Comparison of ENCODE assay signal across 24 cellular contexts in the genomic region with DNA sequence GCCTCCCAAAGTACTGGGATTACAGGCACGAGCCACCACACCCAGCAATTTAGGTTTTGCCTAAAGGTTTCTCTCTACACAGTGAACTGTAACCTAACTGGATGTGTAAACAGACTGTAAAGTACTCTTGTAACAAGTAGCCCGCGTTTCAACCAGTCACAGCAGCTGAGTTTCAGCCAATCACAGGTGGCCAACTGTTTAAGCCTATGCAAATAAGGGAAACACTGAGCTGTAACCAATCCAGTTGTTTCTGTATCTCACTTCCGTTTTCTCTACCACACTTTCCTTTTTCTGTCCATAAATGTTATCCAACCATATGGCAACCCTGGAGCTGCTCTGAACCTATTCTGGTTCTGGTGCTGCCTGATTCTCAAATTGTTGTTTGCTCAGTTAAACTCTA. TPM values are rescaled to one million over a fixed set of nuclear protein-coding genes. Genes with fewer than 3 reads are reported as not detected.
"Had no signal": no experiment of that assay in that cellular context is flagged by ENCODE, and none has a peak within 500 bp of the region (broad histone marks: within the 10 kb centered on the region; RNA-seq: fewer than 3 reads in every experiment).

No MANE protein-coding gene starts in this region.

- H2AFZ ChIP-seq: PC-9 had no signal

- H3K27ac ChIP-seq: PC-9 had no signal

- H3K4me2 ChIP-seq: PC-9 had no signal

- H3K4me3 ChIP-seq: PC-9 had no signal

- ATAC-seq: activated T-cell treated with anti-CD3 and anti-CD28 coated beads, Interleukin-2, amount 50 U/mL, for 4 hours had no signal

- DNase-seq: activated B cell treated with CpG ODN at 0.5 μM for 24 hours; activated CD4-positive, alpha-beta T cell treated with anti-CD3 and anti-CD28 coated beads for 1 hour; activated CD4-positive, alpha-beta T cell treated with anti-CD3 and anti-CD28 coated beads, Interleukin-2, amount 10 ng/mL, durations not matched to agents 24 days and 14 days; activated CD4-positive, alpha-beta T cell treated with anti-CD3 and anti-CD28 coated beads, Interleukin-2, amount 50 U/mL, for 48 hours; activated CD8-positive, alpha-beta memory T cell treated with anti-CD3 and anti-CD28 coated beads for 24 hours; activated gamma-delta T cell; activated naive CD4-positive, alpha-beta T cell treated with anti-CD3 and anti-CD28 coated beads, Interleukin-2, amount 10 ng/mL, durations not matched to agents 7 days and 5 days; activated naive CD8-positive, alpha-beta T cell treated with anti-CD3 and anti-CD28 coated beads for 36 hours; activated T-cell treated with anti-CD3 and anti-CD28 coated beads, Interleukin-2, amount 50 U/mL, for 4 hours; anterior cingulate cortex; Kasumi-1; NCI-H1105 treated with DMSO at 0.1 percent for 48 hours; NCI-H1436 treated with DMSO at 0.1 percent for 48 hours; NCI-H187; NCI-H2081; NCI-H2227 treated with DMSO at 0.1 percent for 48 hours; NCI-H446 treated with DMSO at 0.1 percent for 48 hours; NCI-H526 treated with DMSO at 0.1 percent for 48 hours; NCI-H82; PC-9; SHP77 treated with DMSO at 0.1 percent for 48 hours had no signal

- FAIRE-seq: TTC549 had no signal

RNA-seq across cellular contexts. Expression of a gene that starts 59.9 kb away (rescaled TPM):
- total RNA-seq: activated B cell treated with CpG ODN at 0.5 μM for 24 hours; activated CD4-positive, alpha-beta T cell treated with anti-CD3 and anti-CD28 coated beads, Interleukin-2, amount 10 ng/mL, durations not matched to agents 24 days and 14 days; activated naive CD8-positive, alpha-beta T cell treated with anti-CD3 and anti-CD28 coated beads for 36 hours; chondrocyte; PC-9; SK-MEL-5 had no signal
